10 cellular contexts compared by ENCODE assay signal in genomic region chr19:1105873-1106840, GRCh38. TPM values are rescaled to one million over a fixed set of nuclear protein-coding genes. Genes with fewer than 3 reads are reported as not detected.
DNase-seq lines count a peak whose midpoint lies in the region; ATAC-seq, FAIRE-seq and TF ChIP-seq lines count a peak whose summit lies in the region.
"Had no signal": no experiment of that assay in that cellular context is flagged by ENCODE, and none has a peak within 500 bp of the region (broad histone marks: within the 10 kb centered on the region; RNA-seq: fewer than 3 reads in every experiment).

No MANE protein-coding gene starts in this region.

- H3K27ac Mint-ChIP-seq in HFFc6 = peak overlapping the region; percentile 45; the same call in 1 of the 2 replicates
- no peak overlapping the region for H3K27ac Mint-ChIP-seq in natural killer cell treated with Interleukin-12 subunit alpha and Interleukin-12 subunit beta and Interleukin-15 and Interleukin-18, amount 100 ng/mL, for 72 hours

- no peak overlapping the region for H3K4me2 ChIP-seq in K562 (ENCODE audit: insufficient read depth, low read length)

- H3K9me3 ChIP-seq in K562 (replicated peaks; ENCODE audit: control insufficient read depth, insufficient read depth, low read depth, low read length) = no peaks in the 10 kb centered on the region; the same call in 1 of the 2 replicates

- peaks cover 6% of the 10 kb centered on the region for H3K9me3 Mint-ChIP-seq in HFFc6
- H3K9me3 Mint-ChIP-seq in natural killer cell treated with Interleukin-12 subunit alpha and Interleukin-12 subunit beta and Interleukin-15 and Interleukin-18, amount 100 ng/mL, for 72 hours = no peaks in the 10 kb centered on the region

- intact Hi-C loops in K562 (cut with micrococcal nuclease) = no loop called here

- TF ChIP-seq RAD21 in K562 (CRISPR knock-in tag; conservative IDR thresholded peaks at IDR 0.05 in 1 of 2, IDR thresholded peaks at IDR 0.05 in 1 of 2) = no peak

- H3K9me1 ChIP-seq in K562 (ENCODE audit: control insufficient read depth, insufficient read depth, low read length) = no peaks in the 10 kb centered on the region

- peaks cover 23% of the 10 kb centered on the region for H3K4me1 Mint-ChIP-seq in HFFc6 (ENCODE audit: low read depth)
- H3K4me1 Mint-ChIP-seq in natural killer cell treated with Interleukin-12 subunit alpha and Interleukin-12 subunit beta and Interleukin-15 and Interleukin-18, amount 100 ng/mL, for 72 hours (ENCODE audit: low read depth in 2 of 2) = peaks cover 11 to 13% of the 10 kb centered on the region in 2 donors

- H3K36me3 ChIP-seq in K562 (ENCODE audit: control insufficient read depth, insufficient read depth, low read length) = peaks cover 56% of the 10 kb centered on the region; the same call in 2 of the 3 replicates

- CTCF ChIA-PET in K562 (lab: Yijun Ruan, JAX; ENCODE audit: low intra/inter-chr PET ratio) = no interaction called here

- peak overlapping the region; percentile 79 for H3K4me3 Mint-ChIP-seq in HFFc6
- H3K4me3 Mint-ChIP-seq in natural killer cell treated with Interleukin-12 subunit alpha and Interleukin-12 subunit beta and Interleukin-15 and Interleukin-18, amount 100 ng/mL, for 72 hours = peak overlapping the region; percentile 44

- H3K27me3 ChIP-seq in K562 (ENCODE audit: control insufficient read depth in 2 of 2, insufficient read depth in 2 of 2, low read length in 2 of 2) = no peaks in the 10 kb centered on the region

- peaks cover 21 to 87% of the 10 kb centered on the region in 2 experiments for H3K4me1 ChIP-seq in K562 (replicated peaks in 1 of 2; ENCODE audit: control insufficient read depth in 2 of 2, insufficient read depth in 2 of 2, low read length in 2 of 2)

- no peaks in the 10 kb centered on the region; the same call in 1 of the 2 replicates for H3K36me3 Mint-ChIP-seq in HFFc6 (ENCODE audit: low read depth)
- no peaks in the 10 kb centered on the region for H3K36me3 Mint-ChIP-seq in natural killer cell treated with Interleukin-12 subunit alpha and Interleukin-12 subunit beta and Interleukin-15 and Interleukin-18, amount 100 ng/mL, for 72 hours

- H3K27me3 Mint-ChIP-seq in HFFc6 (ENCODE audit: insufficient read depth) = peaks cover 21% of the 10 kb centered on the region
- no peaks in the 10 kb centered on the region for H3K27me3 Mint-ChIP-seq in natural killer cell treated with Interleukin-12 subunit alpha and Interleukin-12 subunit beta and Interleukin-15 and Interleukin-18, amount 100 ng/mL, for 72 hours

- no TSS peak for BruUV-seq in K562 (replicated peaks; lab: Mats Ljungman, UMichigan)

- TF ChIP-seq EP300 in K562 (IDR thresholded peaks at IDR 0.05; ENCODE audit: low read length) = no peak

- 90% methylated on average over 26 of the region's 32 CpGs for WGBS in K562 (ENCODE audit: insufficient coverage, low coverage, missing lambda C conversion rate)

- no peak for FAIRE-seq in K562 (lab: Jason Lieb, UNC)

- H3K9ac ChIP-seq in K562 (ENCODE audit: insufficient read depth in 1 of 2, low read depth in 2 of 2, low read length in 2 of 2) = peak overlapping the region in 1 of 2 experiments; percentile 61; a peak in 2 of 4 replicates

- no peak for TF ChIP-seq POLR2A in K562 (conservative IDR thresholded peaks at IDR 0.05)

- DNase-seq in AG09309 (ENCODE audit: low read depth) (no peak), HFFc6 (no peak), K562 (ENCODE audit: extremely low read depth in 1 of 4, low spot score in 3 of 4) (no peak), NCI-H526 (lab: John Stamatoyannopoulos, UW) (no peak)
- DNase-seq in natural killer cell treated with Interleukin-12 subunit alpha and Interleukin-12 subunit beta and Interleukin-15 and Interleukin-18, amount 100 ng/mL, for 72 hours (ENCODE audit: low spot score) = no peak
- DNase-seq in central memory CD4-positive, alpha-beta T cell = no peak
- DNase-seq: activated CD4-positive, alpha-beta T cell treated with anti-CD3 and anti-CD28 coated beads for 48 hours; NCI-H510A treated with DMSO at 0.1 percent for 48 hours had no signal

- no peak for TF ChIP-seq CTCF in AG09309 (IDR thresholded peaks at IDR 0.05; ENCODE audit: control insufficient read depth, insufficient read depth, low read depth, low read length, missing control alignments)
- TF ChIP-seq CTCF in HFFc6 (IDR thresholded peaks at IDR 0.05) = no peak; the same call in 1 of the 2 replicates
- no peak for TF ChIP-seq CTCF in K562 (IDR thresholded peaks at IDR 0.05 in 2 of 3, conservative IDR thresholded peaks at IDR 0.05 in 1 of 3; ENCODE audit: insufficient read depth in 2 of 3, low read depth in 1 of 3, low read length in 3 of 3)

- peak overlapping the region; percentile 77 for H3K4me3 ChIP-seq in AG09309 (ENCODE audit: control insufficient read depth, low read depth, low read length)
- H3K4me3 ChIP-seq in K562 = no peak overlapping the region

- H3K79me2 ChIP-seq in K562 (ENCODE audit: control insufficient read depth, insufficient read depth, low read length) = peaks cover 25% of the 10 kb centered on the region

- no peaks in the 10 kb centered on the region; the same call in 1 of the 2 replicates for H4K20me1 ChIP-seq in K562 (replicated peaks; ENCODE audit: control insufficient read depth, insufficient read depth, low read length)

- no peak for ATAC-seq in K562
- no peak for ATAC-seq in natural killer cell treated with Interleukin-12 subunit alpha and Interleukin-12 subunit beta and Interleukin-15 and Interleukin-18, amount 100 ng/mL, for 72 hours
- no peak for ATAC-seq in GM19351 (IDR thresholded peaks at IDR 0.05; ENCODE audit: unreplicated experiment)
- no peak for ATAC-seq in HG03565 (IDR thresholded peaks at IDR 0.05; ENCODE audit: unreplicated experiment)

- POLR2A ChIA-PET in K562 (lab: Yijun Ruan, JAX) = interaction anchor here (0.8 kb wide), 1 partner anchor 93 kb away, joined by 4 read pairs; no protein-coding TSS in a partner anchor

- H3K27ac ChIP-seq in K562 (ENCODE audit: extremely low read depth, low read depth, low read length) = no peak overlapping the region

- in situ Hi-C loops in K562 (cut with MboI) = no loop called here

- H2AFZ ChIP-seq in K562 (ENCODE audit: low read depth, low read length) = no peak overlapping the region

RNA-seq across cellular contexts. Expression of gene GPX4, which starts 2.4 kb away (rescaled TPM):
- total RNA-seq in HFFc6 (2021; fragmentation: NEBNext Ultra II Directional; extraction: Animal tissue kit (Norgen Biotek cat#: 25700)) = 100 to 1,000 TPM; 193 to 237 (median 223) TPM
- total RNA-seq in K562 (2011; cell fraction: chromatin; rRNA removed; ENCODE audit: low replicate concordance) = 61.5 and 154 TPM in 2 replicates
- total RNA-seq in K562 (2011; cell fraction: nucleolus; rRNA removed) = 171 and 189 TPM in 2 replicates
- total RNA-seq in K562 (2011; cell fraction: nucleoplasm; rRNA removed) = 129 and 161 TPM in 2 replicates
- total RNA-seq in K562 (2014; rRNA removed) (639 and 643 TPM in 2 replicates), K562 (2014; rRNA removed; fragmentation: Illumina TruSeq; extraction: Trizol) (131 and 209 TPM in 2 replicates), K562 (2015; rRNA removed; fragmentation: Illumina TruSeq; extraction: Trizol) (349 and 395 TPM in 2 replicates), K562 (2021) (383 and 392 TPM in 2 replicates)
- polyA plus RNA-seq in K562 (2011; rRNA removed) (223 and 286 TPM in 2 replicates), K562 (2014; fragmentation: Illumina TruSeq; extraction: Trizol) (434 and 536 TPM in 2 replicates), K562 (2014; fragmentation: Nextera tagmentation; extraction: Ambion mirVana) (100 to 1,000 TPM in 1 of 2 experiments, 10 to 100 TPM in 1; 61.4 to 125 TPM), K562 (2014; rRNA removed) (661 and 856 TPM in 2 replicates)
- 531 and 777 TPM in 2 replicates for polyA plus RNA-seq in K562 (2011; cell fraction: cytosol; rRNA removed)
- 389 and 485 TPM in 2 replicates for polyA plus RNA-seq in K562 (2011; cell fraction: nucleus; rRNA removed)
- 659 and 746 TPM in 2 replicates for polyA plus RNA-seq in K562 (2012)
- polyA minus RNA-seq in K562 (2011; rRNA and poly(A)+ RNA removed) = 117 and 134 TPM in 2 replicates
- polyA minus RNA-seq in K562 (2011; cell fraction: cytosol; rRNA and poly(A)+ RNA removed) = 191 and 300 TPM in 2 replicates
- 54.3 and 64.1 TPM in 2 replicates for polyA minus RNA-seq in K562 (2011; cell fraction: nucleus; rRNA and poly(A)+ RNA removed)
- total RNA-seq in natural killer cell treated with Interleukin-12 subunit alpha and Interleukin-12 subunit beta and Interleukin-15 and Interleukin-18, amount 100 ng/mL, for 72 hours = 100 to 1,000 TPM in 1 of 2 donors, 10 to 100 TPM in 1; 86.4 to 174 TPM

RNA-seq across cellular contexts. Expression of gene POLR2E, which starts 11.0 kb away (rescaled TPM):
- 100 to 1,000 TPM; 224 to 289 (median 250) TPM for total RNA-seq in HFFc6 (2021; fragmentation: NEBNext Ultra II Directional; extraction: Animal tissue kit (Norgen Biotek cat#: 25700))
- 38.2 and 129 TPM in 2 replicates for total RNA-seq in K562 (2011; cell fraction: chromatin; rRNA removed; ENCODE audit: low replicate concordance)
- 126 and 135 TPM in 2 replicates for total RNA-seq in K562 (2011; cell fraction: nucleolus; rRNA removed)
- total RNA-seq in K562 (2011; cell fraction: nucleoplasm; rRNA removed) = 74.1 and 78.7 TPM in 2 replicates
- total RNA-seq in K562 (2014; rRNA removed) (297 and 441 TPM in 2 replicates), K562 (2014; rRNA removed; fragmentation: Illumina TruSeq; extraction: Trizol) (40.2 and 78.0 TPM in 2 replicates), K562 (2015; rRNA removed; fragmentation: Illumina TruSeq; extraction: Trizol) (141 and 144 TPM in 2 replicates), K562 (2021) (328 and 351 TPM in 2 replicates)
- polyA plus RNA-seq in K562 (2011; rRNA removed) (244 and 334 TPM in 2 replicates), K562 (2014; fragmentation: Illumina TruSeq; extraction: Trizol) (267 and 448 TPM in 2 replicates), K562 (2014; fragmentation: Nextera tagmentation; extraction: Ambion mirVana) (10 to 100 TPM in 1 of 2 experiments, 1 to 10 TPM in 1; 3.4 to 32.5 TPM), K562 (2014; rRNA removed) (413 and 438 TPM in 2 replicates)
- 305 and 616 TPM in 2 replicates for polyA plus RNA-seq in K562 (2011; cell fraction: cytosol; rRNA removed)
- polyA plus RNA-seq in K562 (2011; cell fraction: nucleus; rRNA removed) = 112 and 143 TPM in 2 replicates
- polyA plus RNA-seq in K562 (2012) = 291 and 445 TPM in 2 replicates
- 36.0 and 77.6 TPM in 2 replicates for polyA minus RNA-seq in K562 (2011; rRNA and poly(A)+ RNA removed)
- polyA minus RNA-seq in K562 (2011; cell fraction: cytosol; rRNA and poly(A)+ RNA removed) = 127 and 173 TPM in 2 replicates
- 45.4 and 50.5 TPM in 2 replicates for polyA minus RNA-seq in K562 (2011; cell fraction: nucleus; rRNA and poly(A)+ RNA removed)
- total RNA-seq in natural killer cell treated with Interleukin-12 subunit alpha and Interleukin-12 subunit beta and Interleukin-15 and Interleukin-18, amount 100 ng/mL, for 72 hours = 100 to 1,000 TPM; 168 to 241 TPM

RNA-seq across cellular contexts. Expression of gene ARHGAP45, which starts 39.2 kb away (rescaled TPM):
- total RNA-seq in HFFc6 (2021; fragmentation: NEBNext Ultra II Directional; extraction: Animal tissue kit (Norgen Biotek cat#: 25700)) = under 1 TPM; 0.28 to 0.74 (median 0.60) TPM
- total RNA-seq in K562 (2011; cell fraction: chromatin; rRNA removed; ENCODE audit: low replicate concordance) = 25.6 and 81.0 TPM in 2 replicates
- total RNA-seq in K562 (2011; cell fraction: nucleolus; rRNA removed) = 39.0 and 49.5 TPM in 2 replicates
- total RNA-seq in K562 (2011; cell fraction: nucleoplasm; rRNA removed) = 22.7 and 24.1 TPM in 2 replicates
- 22.1 and 31.1 TPM in 2 replicates for total RNA-seq in K562 (2014; rRNA removed)
- total RNA-seq in K562 (2014; rRNA removed; fragmentation: Illumina TruSeq; extraction: Trizol) = 1.0 and 1.8 TPM in 2 replicates
- 4.2 and 6.0 TPM in 2 replicates for total RNA-seq in K562 (2015; rRNA removed; fragmentation: Illumina TruSeq; extraction: Trizol)
- 18.0 and 19.9 TPM in 2 replicates for total RNA-seq in K562 (2021)
- polyA plus RNA-seq in K562 (2011; rRNA removed) = 4.4 and 7.6 TPM in 2 replicates
- 5.6 and 12.6 TPM in 2 replicates for polyA plus RNA-seq in K562 (2011; cell fraction: cytosol; rRNA removed)
- 17.8 and 38.7 TPM in 2 replicates for polyA plus RNA-seq in K562 (2011; cell fraction: nucleus; rRNA removed)
- polyA plus RNA-seq in K562 (2012) = 15.0 and 15.2 TPM in 2 replicates
- 1.9 and 6.9 TPM in 2 replicates for polyA plus RNA-seq in K562 (2014; fragmentation: Illumina TruSeq; extraction: Trizol)
- polyA plus RNA-seq in K562 (2014; fragmentation: Nextera tagmentation; extraction: Ambion mirVana) = under 1 TPM; 0.08 to 0.63 TPM
- 16.3 and 20.2 TPM in 2 replicates for polyA plus RNA-seq in K562 (2014; rRNA removed)
- 1.7 and 2.0 TPM in 2 replicates for polyA minus RNA-seq in K562 (2011; rRNA and poly(A)+ RNA removed)
- 6.2 and 8.5 TPM in 2 replicates for polyA minus RNA-seq in K562 (2011; cell fraction: cytosol; rRNA and poly(A)+ RNA removed)
- 5.5 and 6.6 TPM in 2 replicates for polyA minus RNA-seq in K562 (2011; cell fraction: nucleus; rRNA and poly(A)+ RNA removed)
- total RNA-seq in natural killer cell treated with Interleukin-12 subunit alpha and Interleukin-12 subunit beta and Interleukin-15 and Interleukin-18, amount 100 ng/mL, for 72 hours = 100 to 1,000 TPM; 320 to 338 TPM
